ENCODE assay signal across 1 cellular context in the genomic region with DNA sequence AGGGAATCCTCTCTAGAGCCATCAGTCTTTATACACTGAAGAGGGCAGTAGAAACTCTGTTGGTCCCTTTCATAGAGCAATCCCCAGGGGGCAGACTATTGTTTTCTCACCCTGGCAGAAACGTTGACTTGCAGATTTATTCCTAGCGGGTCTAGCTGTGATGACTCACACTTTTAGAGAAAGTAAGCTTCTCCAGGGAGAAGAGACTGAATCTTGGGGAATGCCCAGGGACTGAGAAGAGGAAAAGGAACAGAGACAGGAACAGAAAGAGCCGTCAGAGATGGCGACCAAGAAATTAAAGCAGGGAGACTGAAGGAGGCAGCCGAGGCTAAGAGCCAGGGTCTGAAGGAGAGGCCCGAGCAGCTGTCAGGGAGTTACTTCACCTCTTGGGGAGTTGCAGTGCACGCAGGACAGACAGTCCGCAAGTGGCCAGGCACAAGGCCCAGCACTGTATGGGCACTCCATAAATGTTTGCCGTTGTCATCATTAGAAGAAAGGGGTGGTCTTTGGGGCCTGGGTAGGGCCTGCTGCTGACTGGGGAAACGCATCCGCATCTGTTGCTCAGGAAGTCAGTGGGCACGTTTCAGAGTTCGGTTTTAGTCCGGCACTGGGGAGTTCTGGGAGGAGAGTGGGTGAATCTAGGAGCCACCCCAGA.
TF ChIP-seq lines count a peak whose summit lies in the region.

No MANE protein-coding gene starts in this region.

TF ChIP-seq in HEK293, 187 proteins besides CTCF, POLR2A, EP300 and RAD21 (continued from another document):
- 0 out of 2 replicates have a peak, but pooled peaks have one; percentile 32 for TF ChIP-seq ZNF18 (tag by site-specific recombination; IDR thresholded peaks at IDR 0.05)
- no peak for TF ChIP-seq ZNF747 (tag by site-specific recombination; IDR thresholded peaks at IDR 0.05)
- TF ChIP-seq GFI1B (tag by site-specific recombination; IDR thresholded peaks at IDR 0.05): 0 out of 2 replicates have a peak, but pooled peaks have one; percentile 54
- TF ChIP-seq ZFP3 (tag by site-specific recombination; IDR thresholded peaks at IDR 0.05; ENCODE audit: low read depth): no peak
- peak; percentile 93 for TF ChIP-seq ZBTB48 (tag by site-specific recombination; IDR thresholded peaks at IDR 0.05)
- no peak for TF ChIP-seq ZNF148 (tag by site-specific recombination; IDR thresholded peaks at IDR 0.05; ENCODE audit: borderline replicate concordance)
- TF ChIP-seq MZF1 (tag by site-specific recombination; IDR thresholded peaks at IDR 0.05; ENCODE audit: borderline replicate concordance): peak; percentile 52; the same call in 1 of the 2 replicates
- no peak for TF ChIP-seq ZNF777 (tag by site-specific recombination; IDR thresholded peaks at IDR 0.05; ENCODE audit: borderline replicate concordance)
- no peak for TF ChIP-seq KLF1 (tag by site-specific recombination; IDR thresholded peaks at IDR 0.05)
- peak; percentile 80 for TF ChIP-seq ZBTB17 (tag by site-specific recombination; IDR thresholded peaks at IDR 0.05)
- TF ChIP-seq ZNF157 (tag by site-specific recombination; IDR thresholded peaks at IDR 0.05): no peak
- TF ChIP-seq ZNF558 (tag by site-specific recombination; IDR thresholded peaks at IDR 0.05): peak; percentile 91
- TF ChIP-seq ZNF2 (tag by site-specific recombination; IDR thresholded peaks at IDR 0.05): peak; percentile 65; the same call in 1 of the 2 replicates
- no peak for TF ChIP-seq RBAK (tag by site-specific recombination; IDR thresholded peaks at IDR 0.05)
- no peak for TF ChIP-seq ZNF518A (tag by site-specific recombination; conservative IDR thresholded peaks at IDR 0.05; ENCODE audit: low read depth)
- no peak for TF ChIP-seq ZNF114 (tag by site-specific recombination; IDR thresholded peaks at IDR 0.05)
- TF ChIP-seq, protein P1, sequence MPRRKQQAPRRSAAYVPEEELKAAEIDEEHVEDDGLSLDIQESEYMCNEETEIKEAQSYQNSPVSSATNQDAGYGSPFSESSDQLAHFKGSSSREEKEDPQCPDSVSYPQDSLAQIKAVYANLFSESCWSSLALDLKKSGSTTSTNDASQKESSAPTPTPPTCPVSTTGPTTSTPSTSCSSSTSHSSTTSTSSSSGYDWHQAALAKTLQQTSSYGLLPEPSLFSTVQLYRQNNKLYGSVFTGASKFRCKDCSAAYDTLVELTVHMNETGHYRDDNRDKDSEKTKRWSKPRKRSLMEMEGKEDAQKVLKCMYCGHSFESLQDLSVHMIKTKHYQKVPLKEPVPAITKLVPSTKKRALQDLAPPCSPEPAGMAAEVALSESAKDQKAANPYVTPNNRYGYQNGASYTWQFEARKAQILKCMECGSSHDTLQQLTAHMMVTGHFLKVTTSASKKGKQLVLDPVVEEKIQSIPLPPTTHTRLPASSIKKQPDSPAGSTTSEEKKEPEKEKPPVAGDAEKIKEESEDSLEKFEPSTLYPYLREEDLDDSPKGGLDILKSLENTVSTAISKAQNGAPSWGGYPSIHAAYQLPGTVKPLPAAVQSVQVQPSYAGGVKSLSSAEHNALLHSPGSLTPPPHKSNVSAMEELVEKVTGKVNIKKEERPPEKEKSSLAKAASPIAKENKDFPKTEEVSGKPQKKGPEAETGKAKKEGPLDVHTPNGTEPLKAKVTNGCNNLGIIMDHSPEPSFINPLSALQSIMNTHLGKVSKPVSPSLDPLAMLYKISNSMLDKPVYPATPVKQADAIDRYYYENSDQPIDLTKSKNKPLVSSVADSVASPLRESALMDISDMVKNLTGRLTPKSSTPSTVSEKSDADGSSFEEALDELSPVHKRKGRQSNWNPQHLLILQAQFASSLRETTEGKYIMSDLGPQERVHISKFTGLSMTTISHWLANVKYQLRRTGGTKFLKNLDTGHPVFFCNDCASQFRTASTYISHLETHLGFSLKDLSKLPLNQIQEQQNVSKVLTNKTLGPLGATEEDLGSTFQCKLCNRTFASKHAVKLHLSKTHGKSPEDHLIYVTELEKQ (tag by site-specific recombination; IDR thresholded peaks at IDR 0.05; ENCODE audit: borderline replicate concordance): peak; percentile 61
- TF ChIP-seq ZSCAN30 (tag by site-specific recombination; IDR thresholded peaks at IDR 0.05): 0 out of 2 replicates have a peak, but pooled peaks have one; percentile 21
- peak; percentile 97 for TF ChIP-seq ZNF394 (tag by site-specific recombination; IDR thresholded peaks at IDR 0.05; ENCODE audit: borderline replicate concordance)
- TF ChIP-seq ZNF660 (tag by site-specific recombination; IDR thresholded peaks at IDR 0.05): peak; percentile 96
- TF ChIP-seq PRDM1 (tag by site-specific recombination; IDR thresholded peaks at IDR 0.05): peak; percentile 94
- peak; percentile 71 for TF ChIP-seq ZEB2 (tag by site-specific recombination; IDR thresholded peaks at IDR 0.05)
- TF ChIP-seq, protein P2, sequence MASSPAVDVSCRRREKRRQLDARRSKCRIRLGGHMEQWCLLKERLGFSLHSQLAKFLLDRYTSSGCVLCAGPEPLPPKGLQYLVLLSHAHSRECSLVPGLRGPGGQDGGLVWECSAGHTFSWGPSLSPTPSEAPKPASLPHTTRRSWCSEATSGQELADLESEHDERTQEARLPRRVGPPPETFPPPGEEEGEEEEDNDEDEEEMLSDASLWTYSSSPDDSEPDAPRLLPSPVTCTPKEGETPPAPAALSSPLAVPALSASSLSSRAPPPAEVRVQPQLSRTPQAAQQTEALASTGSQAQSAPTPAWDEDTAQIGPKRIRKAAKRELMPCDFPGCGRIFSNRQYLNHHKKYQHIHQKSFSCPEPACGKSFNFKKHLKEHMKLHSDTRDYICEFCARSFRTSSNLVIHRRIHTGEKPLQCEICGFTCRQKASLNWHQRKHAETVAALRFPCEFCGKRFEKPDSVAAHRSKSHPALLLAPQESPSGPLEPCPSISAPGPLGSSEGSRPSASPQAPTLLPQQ (tag by site-specific recombination; IDR thresholded peaks at IDR 0.05): peak; percentile 27; the same call in 1 of the 2 replicates
- peak; percentile 57; the same call in 1 of the 2 replicates for TF ChIP-seq INSM2 (tag by site-specific recombination; IDR thresholded peaks at IDR 0.05)
- TF ChIP-seq TRIM28 (IDR thresholded peaks at IDR 0.05; ENCODE audit: borderline replicate concordance, low read length): peak; percentile 89
- peak; percentile 92 for TF ChIP-seq GLIS1 (tag by site-specific recombination; IDR thresholded peaks at IDR 0.05)
- peak; percentile 44; the same call in 1 of the 2 replicates for TF ChIP-seq ZXDB (tag by site-specific recombination; IDR thresholded peaks at IDR 0.05)
- peak; percentile 85 for TF ChIP-seq ZNF561 (tag by site-specific recombination; IDR thresholded peaks at IDR 0.05; ENCODE audit: borderline replicate concordance)
- TF ChIP-seq ZNF423 (tag by site-specific recombination; IDR thresholded peaks at IDR 0.05): peak; percentile 57; the same call in 1 of the 2 replicates
- TF ChIP-seq SCRT2 (tag by site-specific recombination; IDR thresholded peaks at IDR 0.05): peak; percentile 82
- 0 out of 2 replicates have a peak, but pooled peaks have one; percentile 41 for TF ChIP-seq ZBTB21 (tag by site-specific recombination; IDR thresholded peaks at IDR 0.05)
- TF ChIP-seq, protein P3, sequence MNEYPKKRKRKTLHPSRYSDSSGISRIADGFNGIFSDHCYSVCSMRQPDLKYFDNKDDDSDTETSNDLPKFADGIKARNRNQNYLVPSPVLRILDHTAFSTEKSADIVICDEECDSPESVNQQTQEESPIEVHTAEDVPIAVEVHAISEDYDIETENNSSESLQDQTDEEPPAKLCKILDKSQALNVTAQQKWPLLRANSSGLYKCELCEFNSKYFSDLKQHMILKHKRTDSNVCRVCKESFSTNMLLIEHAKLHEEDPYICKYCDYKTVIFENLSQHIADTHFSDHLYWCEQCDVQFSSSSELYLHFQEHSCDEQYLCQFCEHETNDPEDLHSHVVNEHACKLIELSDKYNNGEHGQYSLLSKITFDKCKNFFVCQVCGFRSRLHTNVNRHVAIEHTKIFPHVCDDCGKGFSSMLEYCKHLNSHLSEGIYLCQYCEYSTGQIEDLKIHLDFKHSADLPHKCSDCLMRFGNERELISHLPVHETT (tag by site-specific recombination; IDR thresholded peaks at IDR 0.05): peak; percentile 37; the same call in 1 of the 2 replicates
- no peak for TF ChIP-seq ZNF311 (tag by site-specific recombination; IDR thresholded peaks at IDR 0.05; ENCODE audit: borderline replicate concordance)
- TF ChIP-seq SALL2 (tag by site-specific recombination; IDR thresholded peaks at IDR 0.05; ENCODE audit: borderline replicate concordance): no peak
- TF ChIP-seq SP2 (tag by site-specific recombination; IDR thresholded peaks at IDR 0.05): no peak
- 0 out of 2 replicates have a peak, but pooled peaks have one; percentile 71 for TF ChIP-seq ZNF24 (tag by site-specific recombination; IDR thresholded peaks at IDR 0.05)
